In the genomic region with DNA sequence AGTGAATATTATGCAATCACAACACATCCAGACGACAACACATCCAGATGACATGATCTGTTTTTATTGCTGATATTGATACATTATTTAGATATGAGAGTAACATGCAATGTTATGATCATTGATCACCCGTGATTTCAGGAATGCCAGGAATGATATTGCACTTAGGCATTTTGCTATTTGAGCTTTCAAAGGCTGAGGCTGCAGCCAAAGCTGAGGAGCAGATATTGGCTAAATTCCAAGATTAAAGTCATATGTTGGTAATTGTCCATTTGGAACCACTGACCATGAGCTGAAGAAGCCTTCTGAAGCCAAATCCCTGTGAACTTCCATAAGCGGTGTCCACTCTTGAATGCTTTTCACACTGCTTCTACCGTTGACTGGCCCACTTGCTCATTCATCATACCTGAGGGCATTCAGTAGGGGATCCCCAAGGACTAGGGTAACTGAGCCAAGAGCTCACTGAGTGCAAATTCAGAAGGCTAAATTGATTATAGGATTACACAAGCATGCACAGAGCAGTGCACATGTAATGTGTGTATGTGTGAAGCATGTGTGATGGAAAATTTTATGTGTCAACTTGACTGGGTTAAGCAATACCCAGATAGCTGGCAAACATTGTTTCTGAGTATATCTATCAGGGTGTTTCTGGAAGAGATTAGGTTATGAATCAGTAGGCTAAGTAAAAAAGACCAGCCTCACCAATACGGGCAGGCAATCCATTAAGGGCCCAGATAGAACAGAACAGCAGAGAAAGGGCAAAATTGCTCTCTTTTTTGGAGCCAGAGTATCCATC, we compare ENCODE assay signal across 1 cellular context.
TF ChIP-seq lines count a peak whose summit lies in the region.

No MANE protein-coding gene starts in this region.

TF ChIP-seq in HepG2, 621 proteins besides CTCF, POLR2A, EP300 and RAD21 (continued from another document):
- TF ChIP-seq, protein P1, sequence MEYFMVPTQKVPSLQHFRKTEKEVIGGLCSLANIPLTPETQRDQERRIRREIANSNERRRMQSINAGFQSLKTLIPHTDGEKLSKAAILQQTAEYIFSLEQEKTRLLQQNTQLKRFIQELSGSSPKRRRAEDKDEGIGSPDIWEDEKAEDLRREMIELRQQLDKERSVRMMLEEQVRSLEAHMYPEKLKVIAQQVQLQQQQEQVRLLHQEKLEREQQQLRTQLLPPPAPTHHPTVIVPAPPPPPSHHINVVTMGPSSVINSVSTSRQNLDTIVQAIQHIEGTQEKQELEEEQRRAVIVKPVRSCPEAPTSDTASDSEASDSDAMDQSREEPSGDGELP (IDR thresholded peaks at IDR 0.05; ENCODE audit: borderline replicate concordance, low read depth) = no peak
- TF ChIP-seq PRMT3 (CRISPR knock-in tag; IDR thresholded peaks at IDR 0.05; ENCODE audit: borderline replicate concordance, low read depth) = no peak
- no peak for TF ChIP-seq ZNF724P (CRISPR knock-in tag; IDR thresholded peaks at IDR 0.05; ENCODE audit: borderline replicate concordance)
- TF ChIP-seq, protein P2, sequence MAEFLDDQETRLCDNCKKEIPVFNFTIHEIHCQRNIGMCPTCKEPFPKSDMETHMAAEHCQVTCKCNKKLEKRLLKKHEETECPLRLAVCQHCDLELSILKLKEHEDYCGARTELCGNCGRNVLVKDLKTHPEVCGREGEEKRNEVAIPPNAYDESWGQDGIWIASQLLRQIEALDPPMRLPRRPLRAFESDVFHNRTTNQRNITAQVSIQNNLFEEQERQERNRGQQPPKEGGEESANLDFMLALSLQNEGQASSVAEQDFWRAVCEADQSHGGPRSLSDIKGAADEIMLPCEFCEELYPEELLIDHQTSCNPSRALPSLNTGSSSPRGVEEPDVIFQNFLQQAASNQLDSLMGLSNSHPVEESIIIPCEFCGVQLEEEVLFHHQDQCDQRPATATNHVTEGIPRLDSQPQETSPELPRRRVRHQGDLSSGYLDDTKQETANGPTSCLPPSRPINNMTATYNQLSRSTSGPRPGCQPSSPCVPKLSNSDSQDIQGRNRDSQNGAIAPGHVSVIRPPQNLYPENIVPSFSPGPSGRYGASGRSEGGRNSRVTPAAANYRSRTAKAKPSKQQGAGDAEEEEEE (CRISPR knock-in tag; IDR thresholded peaks at IDR 0.05; ENCODE audit: borderline replicate concordance) = no peak
